Comparison of ENCODE assay signal across 23 cellular contexts in genomic region chr1:175168782-175169181, GRCh38. TPM values are rescaled to one million over a fixed set of nuclear protein-coding genes. Genes with fewer than 3 reads are reported as not detected.
A peak's percentile ranks its signal among the peaks of the same experiment; 100 is the strongest.
DNase-seq lines count a peak whose midpoint lies in the region; ATAC-seq and TF ChIP-seq lines count a peak whose summit lies in the region.
"Had no signal": no experiment of that assay in that cellular context is flagged by ENCODE, and none has a peak within 500 bp of the region (broad histone marks: within the 10 kb centered on the region; RNA-seq: fewer than 3 reads in every experiment).

No MANE protein-coding gene starts in this region.

- no peaks in the 10 kb centered on the region for H3K9me3 ChIP-seq in lower lobe of right lung
- H3K9me3 ChIP-seq: BLaER1 treated with 17β-estradiol and CSF1 and Interleukin-3, amounts not matched to agents 10 nM and 100 nM; body of pancreas; colonic mucosa; mucosa of descending colon; tibial nerve had no signal

- H3K9me3 Mint-ChIP-seq in activated CD4-positive, alpha-beta memory T cell treated with anti-CD3 and anti-CD28 coated beads for 36 hours, result no peaks in the 10 kb centered on the region

- CTCF ChIA-PET in activated CD4-positive, alpha-beta memory T cell treated with anti-CD3 and anti-CD28 coated beads for 36 hours (lab: Charles Lee), result interaction anchor here (1.1 to 2.0 kb wide), 7 partner anchors 14 to 150 kb away, joined by 3 to 7 read pairs (median 6); no protein-coding TSS in a partner anchor

- no peak for TF ChIP-seq CTCF in lower lobe of right lung (IDR thresholded peaks at IDR 0.05)

- H3K4me3 Mint-ChIP-seq in activated CD4-positive, alpha-beta memory T cell treated with anti-CD3 and anti-CD28 coated beads for 36 hours, result no peak overlapping the region

- POLR2A ChIA-PET in activated CD4-positive, alpha-beta memory T cell treated with anti-CD3 and anti-CD28 coated beads for 36 hours (lab: Charles Lee), result no interaction called here

- peak overlapping the region; percentile 21 for H3K27ac Mint-ChIP-seq in activated CD4-positive, alpha-beta memory T cell treated with anti-CD3 and anti-CD28 coated beads for 36 hours

- intact Hi-C loops in activated CD4-positive, alpha-beta memory T cell treated with anti-CD3 and anti-CD28 coated beads for 36 hours (cut with micrococcal nuclease), result loop anchor here (1.0 kb wide), 1 partner anchor 21 kb away; no protein-coding TSS in a partner anchor
- intact Hi-C loops in lower lobe of right lung (cut with DNase I), result no loop called here

- H3K27ac ChIP-seq in lower lobe of right lung, result peak overlapping the region; percentile 7
- H3K27ac ChIP-seq: BLaER1 treated with 17β-estradiol and CSF1 and Interleukin-3, amounts not matched to agents 10 nM and 100 nM; colonic mucosa; tibial nerve had no signal

- no peak overlapping the region for H3K4me3 ChIP-seq in lower lobe of right lung
- H3K4me3 ChIP-seq: BLaER1 treated with 17β-estradiol and CSF1 and Interleukin-3, amounts not matched to agents 10 nM and 100 nM; body of pancreas; colonic mucosa; MG63; mucosa of descending colon; tibial nerve had no signal

- H3K4me1 ChIP-seq in lower lobe of right lung, result peaks cover 30% of the 10 kb centered on the region

- peaks cover 43% of the 10 kb centered on the region for H3K4me1 Mint-ChIP-seq in activated CD4-positive, alpha-beta memory T cell treated with anti-CD3 and anti-CD28 coated beads for 36 hours (ENCODE audit: low read depth)

- H3K27me3 ChIP-seq in lower lobe of right lung (ENCODE audit: low read depth), result no peaks in the 10 kb centered on the region
- H3K27me3 ChIP-seq: BLaER1 treated with 17β-estradiol and CSF1 and Interleukin-3, amounts not matched to agents 10 nM and 100 nM; body of pancreas; colonic mucosa; MG63; tibial nerve had no signal

- no peak for ATAC-seq in lower lobe of right lung

- no peaks in the 10 kb centered on the region for H3K27me3 Mint-ChIP-seq in activated CD4-positive, alpha-beta memory T cell treated with anti-CD3 and anti-CD28 coated beads for 36 hours

- peaks cover 72% of the 10 kb centered on the region for H3K36me3 ChIP-seq in lower lobe of right lung
- H3K36me3 ChIP-seq: colonic mucosa, MG63 had no signal

- DNase-seq in NCI-H510A treated with DMSO at 0.1 percent for 48 hours (lab: John Stamatoyannopoulos, UW), result peak; percentile 62
- no peak for DNase-seq in NCI-H510A (lab: John Stamatoyannopoulos, UW)
- peak; percentile 54 for DNase-seq in HT1080 (ENCODE audit: low read depth)
- DNase-seq in activated CD4-positive, alpha-beta memory T cell treated with anti-CD3 and anti-CD28 coated beads for 36 hours, result no peak
- no peak for DNase-seq in lower lobe of right lung
- DNase-seq in OCI-M1 (lab: John Stamatoyannopoulos, UW), result no peak
- DNase-seq in NCI-H748 (lab: John Stamatoyannopoulos, UW; ENCODE audit: unreplicated experiment), result no peak
- no peak for DNase-seq in NCI-H226
- DNase-seq: activated CD8-positive, alpha-beta memory T cell treated with anti-CD3 and anti-CD28 coated beads, Interleukin-2, amount 50 U/mL, for 48 hours; activated naive CD4-positive, alpha-beta T cell; body of pancreas; colonic mucosa; NCI-H1694 treated with DMSO at 0.1 percent for 48 hours; NCI-H446; nucleus accumbens; right cardiac atrium; SIG-M5; stimulated activated naive CD4-positive, alpha-beta T cell; T-helper 2 cell had no signal

- H3K36me3 Mint-ChIP-seq in activated CD4-positive, alpha-beta memory T cell treated with anti-CD3 and anti-CD28 coated beads for 36 hours, result peaks cover 26% of the 10 kb centered on the region

RNA-seq across cellular contexts. Expression of gene KIAA0040, which starts 23.8 kb away (rescaled TPM):
- total RNA-seq in HT1080 (2014; rRNA removed; shearing (Covaris generic)), result not detected in 2 replicates
- polyA plus RNA-seq in HT1080 (2015; cell fraction: cytosol; rRNA removed), result 0.09 and 0.21 TPM in 2 replicates
- polyA plus RNA-seq in HT1080 (2015; cell fraction: nucleus; rRNA removed), result 0.17 and 0.35 TPM in 2 replicates
- total RNA-seq in activated CD4-positive, alpha-beta memory T cell treated with anti-CD3 and anti-CD28 coated beads for 36 hours, result 10 to 100 TPM; 32.9 to 34.5 TPM
- 46.9 TPM for total RNA-seq in lower lobe of right lung

Comparison
In these comparisons a context has a peak if more than half of its experiments do, and no peak if none do; other contexts are left out.
1. DNase-seq: peak in NCI-H510A treated with DMSO at 0.1 percent for 48 hours (single experiment) and HT1080 (single experiment); none in NCI-H510A (single experiment), activated CD4-positive, alpha-beta memory T cell treated with anti-CD3 and anti-CD28 coated beads for 36 hours (single experiment), lower lobe of right lung (single experiment), OCI-M1 (single experiment), NCI-H748 (single experiment) and NCI-H226 (single experiment).
2. RNA of gene KIAA0040, which starts 23.8 kb away (total RNA-seq): 46.9 TPM in lower lobe of right lung (single experiment) and 32.9 to 34.5 TPM in activated CD4-positive, alpha-beta memory T cell treated with anti-CD3 and anti-CD28 coated beads for 36 hours; not detected in HT1080; every median in the first group is over 10 times any median in the second.